In the genomic region with DNA sequence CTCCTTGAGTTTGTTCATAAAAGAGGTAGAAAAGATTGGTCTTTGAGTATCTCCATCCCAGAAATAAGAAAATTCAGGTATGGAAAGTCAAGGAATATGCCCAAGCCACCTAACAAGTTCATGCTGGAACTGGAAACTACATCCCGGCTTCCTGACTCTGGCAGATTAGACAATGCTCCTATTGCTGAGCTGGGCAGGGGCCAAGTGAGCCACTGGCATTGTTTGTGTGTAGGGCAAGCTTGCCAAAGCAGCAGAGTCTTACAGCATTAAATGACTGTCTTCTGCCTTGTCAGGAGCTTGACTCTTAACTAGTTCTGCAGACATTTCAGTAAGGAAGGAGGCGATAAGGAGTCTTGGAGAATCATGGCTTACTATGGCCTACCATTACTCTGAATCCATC, we compare ENCODE assay signal across 14 cellular contexts. TPM values are rescaled to one million over a fixed set of nuclear protein-coding genes. Genes with fewer than 3 reads are reported as not detected.
A peak's percentile ranks its signal among the peaks of the same experiment; 100 is the strongest.
DNase-seq lines count a peak whose midpoint lies in the region; ATAC-seq and TF ChIP-seq lines count a peak whose summit lies in the region.
"Had no signal": no experiment of that assay in that cellular context is flagged by ENCODE, and none has a peak within 500 bp of the region (broad histone marks: within the 10 kb centered on the region; RNA-seq: fewer than 3 reads in every experiment).

No MANE protein-coding gene starts in this region.

- ATAC-seq in natural killer cell treated with Interleukin-12 subunit alpha and Interleukin-12 subunit beta and Interleukin-15 and Interleukin-18, amount 100 ng/mL, for 72 hours = no peak
- ATAC-seq in GM18909 (IDR thresholded peaks at IDR 0.05; ENCODE audit: poor library complexity, unreplicated experiment) = no peak

- peaks cover 5% of the 10 kb centered on the region for H3K36me3 Mint-ChIP-seq in natural killer cell treated with Interleukin-12 subunit alpha and Interleukin-12 subunit beta and Interleukin-15 and Interleukin-18, amount 100 ng/mL, for 72 hours
- H3K36me3 Mint-ChIP-seq: neural progenitor cell had no signal

- no peaks in the 10 kb centered on the region for H3K27me3 Mint-ChIP-seq in natural killer cell treated with Interleukin-12 subunit alpha and Interleukin-12 subunit beta and Interleukin-15 and Interleukin-18, amount 100 ng/mL, for 72 hours

- H3K4me3 ChIP-seq in epithelial cell of esophagus (ENCODE audit: low read length) = no peak overlapping the region
- H3K4me3 ChIP-seq: neural progenitor cell had no signal

- peak overlapping the region; percentile 76 for H3K4me3 Mint-ChIP-seq in natural killer cell treated with Interleukin-12 subunit alpha and Interleukin-12 subunit beta and Interleukin-15 and Interleukin-18, amount 100 ng/mL, for 72 hours
- H3K4me3 Mint-ChIP-seq: neural progenitor cell had no signal

- TF ChIP-seq CTCF in epithelial cell of esophagus (IDR thresholded peaks at IDR 0.05; ENCODE audit: insufficient read depth, low read depth, low read length, missing control alignments) = no peak

- peak overlapping the region; percentile 96 to 100 for H3K27ac Mint-ChIP-seq in natural killer cell treated with Interleukin-12 subunit alpha and Interleukin-12 subunit beta and Interleukin-15 and Interleukin-18, amount 100 ng/mL, for 72 hours
- H3K27ac Mint-ChIP-seq: neural progenitor cell had no signal

- in situ Hi-C loops in SK-MEL-5 (cut with HindIII; ENCODE audit: low pct_unique_long_range_greater_than_20kb, low sequenced_read_pairs) = no loop called here

- H3K4me1 Mint-ChIP-seq in natural killer cell treated with Interleukin-12 subunit alpha and Interleukin-12 subunit beta and Interleukin-15 and Interleukin-18, amount 100 ng/mL, for 72 hours (ENCODE audit: low read depth in 2 of 2) = peaks cover 78 to 91% of the 10 kb centered on the region in 2 donors

- DNase-seq in COR-L47 (lab: John Stamatoyannopoulos, UW) (peak; percentile 1), SK-MEL-5 (ENCODE audit: low read depth, low spot score) (peak; percentile 4), epithelial cell of esophagus (ENCODE audit: low read depth) (peak; percentile 87), NCI-H446 treated with DMSO at 0.1 percent for 48 hours (lab: John Stamatoyannopoulos, UW) (no peak)
- DNase-seq in natural killer cell treated with Interleukin-12 subunit alpha and Interleukin-12 subunit beta and Interleukin-15 and Interleukin-18, amount 100 ng/mL, for 72 hours (ENCODE audit: low spot score) = no peak
- no peak for DNase-seq in activated naive CD4-positive, alpha-beta T cell (lab: John Stamatoyannopoulos, UW)
- DNase-seq in central memory CD4-positive, alpha-beta T cell = no peak
- DNase-seq: aorta, erythroblast, NCI-H2107, OCI-M1 had no signal

- H3K9me3 Mint-ChIP-seq in natural killer cell treated with Interleukin-12 subunit alpha and Interleukin-12 subunit beta and Interleukin-15 and Interleukin-18, amount 100 ng/mL, for 72 hours = no peaks in the 10 kb centered on the region
- H3K9me3 Mint-ChIP-seq: IgD-negative memory B cell, neural progenitor cell had no signal

RNA-seq across cellular contexts. Expression of a gene that starts 30.0 kb away (rescaled TPM):
- total RNA-seq in SK-MEL-5 (2014; rRNA removed; shearing (Covaris generic)) = 0.08 and 0.16 TPM in 2 replicates
- polyA plus RNA-seq in SK-MEL-5 (2015; cell fraction: cytosol; rRNA removed) = 0.23 and 0.33 TPM in 2 replicates
- 0.26 TPM in 1 of 2 replicates, not detected in the other for polyA plus RNA-seq in SK-MEL-5 (2015; cell fraction: nucleus; rRNA removed)
- 100 to 1,000 TPM; 174 to 192 TPM for total RNA-seq in natural killer cell treated with Interleukin-12 subunit alpha and Interleukin-12 subunit beta and Interleukin-15 and Interleukin-18, amount 100 ng/mL, for 72 hours

Comparison
In these comparisons a context has a peak if more than half of its experiments do, and no peak if none do; other contexts are left out.
1. DNase-seq: peak in COR-L47 (single experiment), SK-MEL-5 (single experiment) and epithelial cell of esophagus (single experiment); none in natural killer cell treated with Interleukin-12 subunit alpha and Interleukin-12 subunit beta and Interleukin-15 and Interleukin-18, amount 100 ng/mL, for 72 hours (single experiment), NCI-H446 treated with DMSO at 0.1 percent for 48 hours (single experiment), activated naive CD4-positive, alpha-beta T cell (0 of 4) and central memory CD4-positive, alpha-beta T cell (single experiment).
2. RNA of a gene that starts 30.0 kb away (total RNA-seq): 174 to 192 TPM in natural killer cell treated with Interleukin-12 subunit alpha and Interleukin-12 subunit beta and Interleukin-15 and Interleukin-18, amount 100 ng/mL, for 72 hours; 0.08 to 0.16 TPM in SK-MEL-5; every median in the first group is over 100 times any median in the second.